Comparison of ENCODE assay signal across 1 cellular context in genomic region chr4:43356786-43357185, GRCh38.
TF ChIP-seq lines count a peak whose summit lies in the region.

No MANE protein-coding gene starts in this region.

TF ChIP-seq in HepG2, 621 proteins besides CTCF, POLR2A, EP300 and RAD21 (continued from another document):
- no peak for TF ChIP-seq GRHL1 (CRISPR knock-in tag; conservative IDR thresholded peaks at IDR 0.05)
- no peak for TF ChIP-seq ATF7-NPFF (CRISPR knock-in tag; IDR thresholded peaks at IDR 0.05; ENCODE audit: low read depth)
- TF ChIP-seq BRCA1 (CRISPR knock-in tag; IDR thresholded peaks at IDR 0.05), result no peak
- no peak for TF ChIP-seq ZNF253 (CRISPR knock-in tag; IDR thresholded peaks at IDR 0.05; ENCODE audit: borderline replicate concordance)
- no peak for TF ChIP-seq MYC (CRISPR knock-in tag; IDR thresholded peaks at IDR 0.05; ENCODE audit: borderline replicate concordance)
- TF ChIP-seq RFXANK (CRISPR knock-in tag; IDR thresholded peaks at IDR 0.05), result no peak
- TF ChIP-seq ZNF720 (CRISPR knock-in tag; IDR thresholded peaks at IDR 0.05), result no peak
- no peak for TF ChIP-seq KLF15 (CRISPR knock-in tag; IDR thresholded peaks at IDR 0.05; ENCODE audit: borderline replicate concordance)
- TF ChIP-seq SUZ12 (IDR thresholded peaks at IDR 0.05; ENCODE audit: low read depth, low read length), result no peak
- TF ChIP-seq ZNF777 (CRISPR knock-in tag; IDR thresholded peaks at IDR 0.05), result no peak
- no peak for TF ChIP-seq ZNF704 (CRISPR knock-in tag; IDR thresholded peaks at IDR 0.05; ENCODE audit: borderline replicate concordance)
- TF ChIP-seq ZKSCAN1 (IDR thresholded peaks at IDR 0.05; ENCODE audit: low read length), result no peak
- no peak for TF ChIP-seq ZNF280D (CRISPR knock-in tag; IDR thresholded peaks at IDR 0.05)
- no peak for TF ChIP-seq ZNF10 (CRISPR knock-in tag; IDR thresholded peaks at IDR 0.05; ENCODE audit: borderline replicate concordance, low read depth)
- TF ChIP-seq ZSCAN22 (CRISPR knock-in tag; IDR thresholded peaks at IDR 0.05), result no peak
- TF ChIP-seq ZFP62 (CRISPR knock-in tag; IDR thresholded peaks at IDR 0.05), result no peak
- peak; percentile 69 for TF ChIP-seq PAXIP1 (CRISPR knock-in tag; conservative IDR thresholded peaks at IDR 0.05)
- no peak for TF ChIP-seq JUNB (CRISPR knock-in tag; IDR thresholded peaks at IDR 0.05; ENCODE audit: borderline replicate concordance)
- TF ChIP-seq GATAD2A (CRISPR knock-in tag; IDR thresholded peaks at IDR 0.05), result peak; percentile 79
- TF ChIP-seq CHD4 (IDR thresholded peaks at IDR 0.05; ENCODE audit: borderline replicate concordance, low read length), result no peak
- TF ChIP-seq ZNF292 (CRISPR knock-in tag; IDR thresholded peaks at IDR 0.05; ENCODE audit: borderline replicate concordance, low read depth), result no peak
- peak; percentile 84 for TF ChIP-seq TCF7 (IDR thresholded peaks at IDR 0.05; ENCODE audit: low read depth)
- peak; percentile 94 for TF ChIP-seq PPARG (CRISPR knock-in tag; conservative IDR thresholded peaks at IDR 0.05)
- TF ChIP-seq SMAD3 (CRISPR knock-in tag; IDR thresholded peaks at IDR 0.05), result peak; percentile 52; the same call in 1 of the 2 replicates
- TF ChIP-seq SALL1 (CRISPR knock-in tag; IDR thresholded peaks at IDR 0.05), result peak; percentile 53; the same call in 1 of the 2 replicates
- no peak for TF ChIP-seq BCL3 (CRISPR knock-in tag; IDR thresholded peaks at IDR 0.05)
- no peak for TF ChIP-seq ZNF674 (CRISPR knock-in tag; IDR thresholded peaks at IDR 0.05; ENCODE audit: low read depth)
- no peak for TF ChIP-seq ZBTB7B (CRISPR knock-in tag; IDR thresholded peaks at IDR 0.05)
- TF ChIP-seq ZNF3 (CRISPR knock-in tag; IDR thresholded peaks at IDR 0.05), result no peak
- no peak for TF ChIP-seq ZNF652 (CRISPR knock-in tag; IDR thresholded peaks at IDR 0.05; ENCODE audit: borderline replicate concordance, low read depth)
